Comparison of ENCODE assay signal across 8 cellular contexts in genomic region chr4:40316333-40316781, GRCh38. TPM values are rescaled to one million over a fixed set of nuclear protein-coding genes. Genes with fewer than 3 reads are reported as not detected.
A peak's percentile ranks its signal among the peaks of the same experiment; 100 is the strongest.
DNase-seq lines count a peak whose midpoint lies in the region; ATAC-seq and TF ChIP-seq lines count a peak whose summit lies in the region.

No MANE protein-coding gene starts in this region.

- H3K9me3 ChIP-seq in MG63 (no peaks in the 10 kb centered on the region), mucosa of rectum (ENCODE audit: control insufficient read depth in 2 of 2, low read length in 2 of 2) (no peaks in the 10 kb centered on the region)

- DNase-seq in activated CD8-positive, alpha-beta memory T cell treated with anti-CD3 and anti-CD28 coated beads, Interleukin-2, amount 10 ng/mL, durations not matched to agents 7 days and 5 days, result peak; percentile 67
- DNase-seq in activated CD8-positive, alpha-beta memory T cell treated with anti-CD3 and anti-CD28 coated beads, Interleukin-2, amount 50 U/mL, for 4 hours, result no peak
- DNase-seq in MG63 (no peak), MCF 10A (ENCODE audit: unreplicated experiment) (peak; percentile 92), epidermal melanocyte (ENCODE audit: insufficient read length, low spot score) (no peak), COLO668 (lab: John Stamatoyannopoulos, UW; ENCODE audit: unreplicated experiment) (no peak)
- DNase-seq in stimulated activated naive CD4-positive, alpha-beta T cell treated with Interleukin-2 at 50 U/mL for 16 hours (lab: John Stamatoyannopoulos, UW), result no peak

- TF ChIP-seq CTCF in MCF 10A (IDR thresholded peaks at IDR 0.05; ENCODE audit: unreplicated experiment), result no peak

- intact Hi-C loops in MCF 10A (cut with micrococcal nuclease), result loop anchor here (2.0 to 5.0 kb wide), 2 partner anchors 260 to 339 kb away; partner anchors contain the start of genes N4BP2 and PDS5A

- H3K36me3 Mint-ChIP-seq in activated CD8-positive, alpha-beta memory T cell treated with anti-CD3 and anti-CD28 coated beads, Interleukin-2, amount 10 ng/mL, durations not matched to agents 7 days and 5 days, result no peaks in the 10 kb centered on the region
- H3K36me3 Mint-ChIP-seq in MCF 10A (ENCODE audit: insufficient read depth, unreplicated experiment), result peaks cover 14% of the 10 kb centered on the region

- H3K36me3 ChIP-seq in MG63 (no peaks in the 10 kb centered on the region), mucosa of rectum (ENCODE audit: control insufficient read depth in 2 of 2, insufficient read depth in 2 of 2, low read length in 2 of 2) (no peaks in the 10 kb centered on the region)

- H3K9me3 Mint-ChIP-seq in activated CD8-positive, alpha-beta memory T cell treated with anti-CD3 and anti-CD28 coated beads, Interleukin-2, amount 10 ng/mL, durations not matched to agents 7 days and 5 days (ENCODE audit: low read depth), result no peaks in the 10 kb centered on the region
- H3K9me3 Mint-ChIP-seq in MCF 10A (ENCODE audit: unreplicated experiment), result no peaks in the 10 kb centered on the region

- H3K27me3 Mint-ChIP-seq in activated CD8-positive, alpha-beta memory T cell treated with anti-CD3 and anti-CD28 coated beads, Interleukin-2, amount 10 ng/mL, durations not matched to agents 7 days and 5 days, result no peaks in the 10 kb centered on the region
- no peaks in the 10 kb centered on the region for H3K27me3 Mint-ChIP-seq in MCF 10A (ENCODE audit: insufficient read depth, unreplicated experiment)

- peak; percentile 57 for ATAC-seq in activated CD8-positive, alpha-beta memory T cell treated with anti-CD3 and anti-CD28 coated beads, Interleukin-2, amount 10 ng/mL, durations not matched to agents 7 days and 5 days

- peak overlapping the region; percentile 56 to 61 for H3K27ac ChIP-seq in mucosa of rectum (ENCODE audit: low read depth in 2 of 2, low read length in 2 of 2)

- H3K4me3 ChIP-seq in MG63 (peak overlapping the region; percentile 20), mucosa of rectum (ENCODE audit: low read length in 2 of 2) (peak overlapping the region in 1 of 2 donors; percentile 28)

- H3K4me1 Mint-ChIP-seq in activated CD8-positive, alpha-beta memory T cell treated with anti-CD3 and anti-CD28 coated beads, Interleukin-2, amount 10 ng/mL, durations not matched to agents 7 days and 5 days, result peaks cover 38% of the 10 kb centered on the region
- H3K4me1 Mint-ChIP-seq in MCF 10A (ENCODE audit: insufficient read depth, unreplicated experiment), result peaks cover 53% of the 10 kb centered on the region

- H3K27me3 ChIP-seq in MG63, result no peaks in the 10 kb centered on the region
- no peaks in the 10 kb centered on the region for H3K27me3 ChIP-seq in mucosa of rectum (ENCODE audit: control insufficient read depth in 2 of 2, insufficient read depth in 2 of 2, low read length in 2 of 2)

- H3K4me3 Mint-ChIP-seq in activated CD8-positive, alpha-beta memory T cell treated with anti-CD3 and anti-CD28 coated beads, Interleukin-2, amount 10 ng/mL, durations not matched to agents 7 days and 5 days, result peak overlapping the region; percentile 78
- H3K4me3 Mint-ChIP-seq in MCF 10A (ENCODE audit: unreplicated experiment), result peak overlapping the region; percentile 85

- BruUV-seq in MCF 10A (replicated peaks; lab: Mats Ljungman, UMichigan), result no TSS peak

- POLR2A ChIA-PET in MCF 10A (lab: Yijun Ruan, JAX), result interaction anchor here (0.7 to 2.7 kb wide), 24 partner anchors 10 to 792 kb away, joined by 3 to 42 read pairs (median 5); partner anchors contain the start of genes N4BP2, PDS5A, RBM47 and UBE2K

- peaks cover 17% of the 10 kb centered on the region in 2 donors for H3K4me1 ChIP-seq in mucosa of rectum (ENCODE audit: control insufficient read depth in 2 of 2, insufficient read depth in 2 of 2, low read length in 2 of 2)

- CTCF ChIA-PET in activated CD8-positive, alpha-beta memory T cell treated with anti-CD3 and anti-CD28 coated beads, Interleukin-2, amount 10 ng/mL, durations not matched to agents 7 days and 5 days (lab: Charles Lee), result interaction anchor here (0.7 to 2.9 kb wide), 48 partner anchors 9 to 618 kb away, joined by 3 to 47 read pairs (median 5); partner anchors contain the start of genes N4BP2, PDS5A and UBE2K
- CTCF ChIA-PET in MCF 10A (lab: Yijun Ruan, JAX), result interaction anchor here (0.6 to 2.8 kb wide), 19 partner anchors 9 to 903 kb away, joined by 3 to 53 read pairs (median 4); partner anchors contain the start of genes CHRNA9 and N4BP2

- H3K27ac Mint-ChIP-seq in activated CD8-positive, alpha-beta memory T cell treated with anti-CD3 and anti-CD28 coated beads, Interleukin-2, amount 10 ng/mL, durations not matched to agents 7 days and 5 days, result peak overlapping the region; percentile 97
- H3K27ac Mint-ChIP-seq in MCF 10A (ENCODE audit: low read depth, unreplicated experiment), result peak overlapping the region; percentile 100

- H3K9ac ChIP-seq in mucosa of rectum (ENCODE audit: low read depth in 1 of 2, low read length in 2 of 2), result peak overlapping the region in 1 of 2 donors; percentile 44

RNA-seq across cellular contexts. Expression of gene CHRNA9, which starts 18.8 kb away (rescaled TPM):
- total RNA-seq in activated CD8-positive, alpha-beta memory T cell treated with anti-CD3 and anti-CD28 coated beads, Interleukin-2, amount 10 ng/mL, durations not matched to agents 7 days and 5 days, result under 1 TPM in 1 of 2 experiments, not detected in 1; 0.18 TPM
- not detected in 2 replicates for total RNA-seq in MG63 (2014; rRNA removed; shearing (Covaris generic); ENCODE audit: low replicate concordance)
- 1.8 and 2.0 TPM in 2 replicates for total RNA-seq in MCF 10A (2022)

Comparison
In these comparisons a context has a peak if more than half of its experiments do, and no peak if none do; other contexts are left out.
1. DNase-seq: peak in activated CD8-positive, alpha-beta memory T cell treated with anti-CD3 and anti-CD28 coated beads, Interleukin-2, amount 10 ng/mL, durations not matched to agents 7 days and 5 days (single experiment) and MCF 10A (single experiment); none in activated CD8-positive, alpha-beta memory T cell treated with anti-CD3 and anti-CD28 coated beads, Interleukin-2, amount 50 U/mL, for 4 hours (single experiment), MG63 (single experiment), stimulated activated naive CD4-positive, alpha-beta T cell treated with Interleukin-2 at 50 U/mL for 16 hours (single experiment), epidermal melanocyte (single experiment) and COLO668 (single experiment).